11 cellular contexts compared by ENCODE assay signal in the genomic region with DNA sequence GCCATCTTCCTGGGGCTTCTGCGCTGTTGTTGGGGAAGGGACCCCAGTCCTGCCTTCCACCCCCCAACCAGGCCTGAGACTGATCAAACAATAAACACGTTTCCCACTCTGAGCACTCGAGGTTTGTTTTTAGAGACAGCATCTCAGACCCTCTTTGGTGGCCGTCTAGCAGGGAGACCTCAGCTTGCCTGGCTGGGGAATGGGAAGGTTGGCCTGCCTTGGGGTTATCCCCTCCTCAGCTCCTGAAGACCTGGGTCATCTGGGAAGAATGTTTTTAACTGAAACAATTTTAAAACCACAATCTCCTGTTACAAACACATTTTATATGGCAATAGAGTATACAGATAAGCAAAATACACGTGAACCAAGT. TPM values are rescaled to one million over a fixed set of nuclear protein-coding genes. Genes with fewer than 3 reads are reported as not detected.
DNase-seq lines count a peak whose midpoint lies in the region; ATAC-seq and TF ChIP-seq lines count a peak whose summit lies in the region.
"Had no signal": no experiment of that assay in that cellular context is flagged by ENCODE, and none has a peak within 500 bp of the region (broad histone marks: within the 10 kb centered on the region; RNA-seq: fewer than 3 reads in every experiment).

No MANE protein-coding gene starts in this region.

- peaks cover 6% of the 10 kb centered on the region for H3K27me3 Mint-ChIP-seq in CD4-positive, CD25-positive, alpha-beta regulatory T cell
- no peaks in the 10 kb centered on the region for H3K27me3 Mint-ChIP-seq in activated B cell treated with CpG ODN at 0.5 μM for 24 hours
- no peaks in the 10 kb centered on the region for H3K27me3 Mint-ChIP-seq in naive B cell

- H3K27ac ChIP-seq in CD4-positive, CD25-positive, alpha-beta regulatory T cell (ENCODE audit: insufficient read depth, low read length, poor library complexity, severe bottlenecking): no peak overlapping the region
- H3K27ac ChIP-seq: suprapubic skin had no signal

- H3K4me3 Mint-ChIP-seq in CD4-positive, CD25-positive, alpha-beta regulatory T cell: peak overlapping the region; percentile 65 to 93 (median 84)
- H3K4me3 Mint-ChIP-seq in activated B cell treated with CpG ODN at 0.5 μM for 24 hours (peak overlapping the region; percentile 28), naive B cell (peak overlapping the region; percentile 38 to 95 (median 66))

- peaks cover 8% of the 10 kb centered on the region for H3K36me3 ChIP-seq in CD4-positive, CD25-positive, alpha-beta regulatory T cell (ENCODE audit: control insufficient read depth, insufficient read depth, low read length)

- no peaks in the 10 kb centered on the region for H3K9me3 Mint-ChIP-seq in CD4-positive, CD25-positive, alpha-beta regulatory T cell
- H3K9me3 Mint-ChIP-seq in activated B cell treated with CpG ODN at 0.5 μM for 24 hours (no peaks in the 10 kb centered on the region), naive B cell (no peaks in the 10 kb centered on the region)

- peak overlapping the region in 1 of 3 donors; percentile 20 for H3K27ac Mint-ChIP-seq in CD4-positive, CD25-positive, alpha-beta regulatory T cell
- H3K27ac Mint-ChIP-seq in activated B cell treated with CpG ODN at 0.5 μM for 24 hours: peak overlapping the region; percentile 53
- peak overlapping the region in 3 of 6 donors; percentile 13 to 44 (median 33) for H3K27ac Mint-ChIP-seq in naive B cell

- no peak overlapping the region for H3K4me3 ChIP-seq in CD4-positive, CD25-positive, alpha-beta regulatory T cell (ENCODE audit: low read depth, low read length)
- peak overlapping the region; percentile 71; the same call in 1 of the 2 replicates for H3K4me3 ChIP-seq in GM12864 (ENCODE audit: low read depth, low read length)

- no peak for DNase-seq in CD4-positive, CD25-positive, alpha-beta regulatory T cell
- DNase-seq in GM12864 (ENCODE audit: low read depth) (no peak), activated B cell treated with CpG ODN at 0.5 μM for 24 hours (no peak), naive B cell (no peak), cortex of kidney (lab: John Stamatoyannopoulos, UW) (no peak), GM10266 (ENCODE audit: extremely low spot score) (no peak), AG08396 (ENCODE audit: low spot score) (no peak)
- DNase-seq: activated gamma-delta T cell, midbrain, NCI-H226 had no signal

- no peaks in the 10 kb centered on the region for H3K9me3 ChIP-seq in CD4-positive, CD25-positive, alpha-beta regulatory T cell (ENCODE audit: control insufficient read depth in 2 of 2, low read length in 2 of 2)
- H3K9me3 ChIP-seq: suprapubic skin had no signal

- no peaks in the 10 kb centered on the region for H3K27me3 ChIP-seq in CD4-positive, CD25-positive, alpha-beta regulatory T cell (ENCODE audit: control insufficient read depth, insufficient read depth, low read length)
- H3K27me3 ChIP-seq: suprapubic skin had no signal

- peaks cover 0 to 60% (median 28%) of the 10 kb centered on the region in 4 donors for H3K4me1 Mint-ChIP-seq in CD4-positive, CD25-positive, alpha-beta regulatory T cell
- peaks cover 69% of the 10 kb centered on the region for H3K4me1 Mint-ChIP-seq in activated B cell treated with CpG ODN at 0.5 μM for 24 hours
- peaks cover 52 to 72% (median 64%) of the 10 kb centered on the region in 3 donors for H3K4me1 Mint-ChIP-seq in naive B cell

- CTCF ChIA-PET in activated B cell treated with CpG ODN at 0.5 μM for 24 hours (lab: Charles Lee): interaction anchor here (4.4 kb wide), 1 partner anchor 12 kb away, joined by 33 read pairs; no protein-coding TSS in a partner anchor

- POLR2A ChIA-PET in activated B cell treated with CpG ODN at 0.5 μM for 24 hours (lab: Charles Lee): interaction anchor here (0.7 to 4.7 kb wide), 4 partner anchors 9 to 391 kb away, joined by 3 to 47 read pairs (median 4); a partner anchor contains a TSS

- TF ChIP-seq CTCF in GM12864 (IDR thresholded peaks at IDR 0.05; ENCODE audit: low read depth, low read length, missing control alignments) (no peak), activated B cell treated with CpG ODN at 0.5 μM for 24 hours (IDR thresholded peaks at IDR 0.05) (no peak), GM10266 (IDR thresholded peaks at IDR 0.05; ENCODE audit: control insufficient read depth, insufficient read depth, low read depth, missing control alignments) (no peak)

- intact Hi-C loops in activated B cell treated with CpG ODN at 0.5 μM for 24 hours (cut with micrococcal nuclease): loop anchor here (10.0 kb wide), 2 partner anchors 669 to 1181 kb away; a partner anchor contains a TSS

- no peaks in the 10 kb centered on the region for H3K36me3 Mint-ChIP-seq in CD4-positive, CD25-positive, alpha-beta regulatory T cell
- H3K36me3 Mint-ChIP-seq in activated B cell treated with CpG ODN at 0.5 μM for 24 hours (ENCODE audit: low read depth) (peaks cover 28% of the 10 kb centered on the region), naive B cell (no peaks in the 10 kb centered on the region)

- no peak for ATAC-seq in CD4-positive, CD25-positive, alpha-beta regulatory T cell (ENCODE audit: low read depth in 2 of 2)
- no peak for ATAC-seq in activated B cell treated with CpG ODN at 0.5 μM for 24 hours (ENCODE audit: low read depth)
- no peak for ATAC-seq in naive B cell (ENCODE audit: low read depth in 2 of 2)

- peaks cover 62% of the 10 kb centered on the region for H3K4me1 ChIP-seq in CD4-positive, CD25-positive, alpha-beta regulatory T cell (ENCODE audit: control insufficient read depth, insufficient read depth, low read length, poor library complexity, severe bottlenecking)

RNA-seq across cellular contexts. Expression of a gene that starts 2.0 kb away (rescaled TPM):
- total RNA-seq in CD4-positive, CD25-positive, alpha-beta regulatory T cell: 23.7 TPM
- 10 to 100 TPM; 26.5 to 36.6 (median 35.1) TPM for polyA plus RNA-seq in CD4-positive, CD25-positive, alpha-beta regulatory T cell
- total RNA-seq in activated B cell treated with CpG ODN at 0.5 μM for 24 hours: 42.7 and 46.5 TPM in 2 replicates
- polyA plus RNA-seq in naive B cell (ENCODE audit: low read depth in 6 of 6): 10 to 100 TPM; 60.7 to 82.8 (median 65.4) TPM

RNA-seq across cellular contexts. Expression of a gene that starts 2.5 kb away (rescaled TPM):
- 0.99 TPM for total RNA-seq in CD4-positive, CD25-positive, alpha-beta regulatory T cell
- polyA plus RNA-seq in CD4-positive, CD25-positive, alpha-beta regulatory T cell: 1 to 10 TPM in 1 of 4 donors, under 1 TPM in 3; 0.22 to 1.0 (median 0.51) TPM
- total RNA-seq in activated B cell treated with CpG ODN at 0.5 μM for 24 hours: 14.0 and 14.4 TPM in 2 replicates
- polyA plus RNA-seq in naive B cell (ENCODE audit: low read depth in 6 of 6): 10 to 100 TPM in 3 of 6 donors, 1 to 10 TPM in 3; 8.1 to 13.0 (median 9.7) TPM

RNA-seq across cellular contexts. Expression of a gene that starts 4.7 kb away (rescaled TPM):
- total RNA-seq in CD4-positive, CD25-positive, alpha-beta regulatory T cell: 30.8 TPM
- 10 to 100 TPM; 14.3 to 18.9 (median 16.0) TPM for polyA plus RNA-seq in CD4-positive, CD25-positive, alpha-beta regulatory T cell
- 55.0 and 81.2 TPM in 2 replicates for total RNA-seq in activated B cell treated with CpG ODN at 0.5 μM for 24 hours
- polyA plus RNA-seq in naive B cell (ENCODE audit: low read depth in 6 of 6): 10 to 100 TPM; 28.4 to 54.2 (median 31.5) TPM

RNA-seq across cellular contexts. Expression of a gene that starts 9.3 kb away (rescaled TPM):
- 283 TPM for total RNA-seq in CD4-positive, CD25-positive, alpha-beta regulatory T cell
- 1 to 10 TPM; 7.2 to 9.3 (median 8.2) TPM for polyA plus RNA-seq in CD4-positive, CD25-positive, alpha-beta regulatory T cell
- total RNA-seq in activated B cell treated with CpG ODN at 0.5 μM for 24 hours: 256 and 273 TPM in 2 replicates
- 10 to 100 TPM in 3 of 6 donors, 1 to 10 TPM in 3; 3.2 to 13.7 (median 9.3) TPM for polyA plus RNA-seq in naive B cell (ENCODE audit: low read depth in 6 of 6)

RNA-seq across cellular contexts. Expression of a gene that starts 21.1 kb away (rescaled TPM):
- total RNA-seq in CD4-positive, CD25-positive, alpha-beta regulatory T cell: 11.1 TPM
- 1 to 10 TPM; 1.0 to 2.4 (median 1.6) TPM for polyA plus RNA-seq in CD4-positive, CD25-positive, alpha-beta regulatory T cell
- total RNA-seq in activated B cell treated with CpG ODN at 0.5 μM for 24 hours: 8.7 and 8.9 TPM in 2 replicates
- polyA plus RNA-seq in naive B cell (ENCODE audit: low read depth in 6 of 6): 1 to 10 TPM in 4 of 6 donors, under 1 TPM in 1, not detected in 1; 0.95 to 3.5 (median 2.7) TPM

Comparison
In these comparisons a context has a peak if more than half of its experiments do, and no peak if none do; other contexts are left out.
1. H3K4me3 Mint-ChIP-seq: peak in every context shown above with its lines; median percentile 84 in CD4-positive, CD25-positive, alpha-beta regulatory T cell; 66 in naive B cell; 28 in activated B cell treated with CpG ODN at 0.5 μM for 24 hours.